8 cellular contexts compared by ENCODE assay signal in genomic region chr20:50724851-50725721, GRCh38. TPM values are rescaled to one million over a fixed set of nuclear protein-coding genes. Genes with fewer than 3 reads are reported as not detected.
DNase-seq lines count a peak whose midpoint lies in the region; ATAC-seq, FAIRE-seq and TF ChIP-seq lines count a peak whose summit lies in the region.
"Had no signal": no experiment of that assay in that cellular context is flagged by ENCODE, and none has a peak within 500 bp of the region (broad histone marks: within the 10 kb centered on the region; RNA-seq: fewer than 3 reads in every experiment).

No MANE protein-coding gene starts in this region.

- peak; percentile 45 for ATAC-seq in HG02798 (IDR thresholded peaks at IDR 0.05; ENCODE audit: poor library complexity, unreplicated experiment)
- no peak for ATAC-seq in GM21786 (IDR thresholded peaks at IDR 0.05; ENCODE audit: unreplicated experiment)
- ATAC-seq: T-cell had no signal

- H3K27me3 Mint-ChIP-seq in activated CD4-positive, alpha-beta T cell treated with anti-CD3 and anti-CD28 coated beads, Interleukin-2, amount 10 ng/mL, durations not matched to agents 24 days and 14 days: no peaks in the 10 kb centered on the region
- H3K27me3 Mint-ChIP-seq: T-cell had no signal

- FAIRE-seq in GM12891 (lab: Jason Lieb, UNC): no peak

- no peak overlapping the region for H3K4me3 ChIP-seq in fibroblast of villous mesenchyme (ENCODE audit: low read depth, low read length)

- no peak overlapping the region for H3K4me3 Mint-ChIP-seq in activated CD4-positive, alpha-beta T cell treated with anti-CD3 and anti-CD28 coated beads, Interleukin-2, amount 10 ng/mL, durations not matched to agents 24 days and 14 days
- H3K4me3 Mint-ChIP-seq: T-cell had no signal

- intact Hi-C loops in activated CD4-positive, alpha-beta T cell treated with anti-CD3 and anti-CD28 coated beads, Interleukin-2, amount 10 ng/mL, durations not matched to agents 24 days and 14 days (cut with micrococcal nuclease): no loop called here

- H3K36me3 Mint-ChIP-seq in activated CD4-positive, alpha-beta T cell treated with anti-CD3 and anti-CD28 coated beads, Interleukin-2, amount 10 ng/mL, durations not matched to agents 24 days and 14 days (ENCODE audit: low read depth): no peaks in the 10 kb centered on the region
- H3K36me3 Mint-ChIP-seq: T-cell had no signal

- DNase-seq in activated CD4-positive, alpha-beta T cell treated with anti-CD3 and anti-CD28 coated beads, Interleukin-2, amount 10 ng/mL, durations not matched to agents 24 days and 14 days: peak; percentile 63
- DNase-seq in fibroblast of villous mesenchyme (ENCODE audit: low read depth) (peak; percentile 96), putamen (ENCODE audit: low spot score) (peak; percentile 88), GM12891 (ENCODE audit: insufficient read length, low spot score) (no peak), NCI-H526 (lab: John Stamatoyannopoulos, UW) (no peak)

- peaks cover 11% of the 10 kb centered on the region for H3K4me1 Mint-ChIP-seq in activated CD4-positive, alpha-beta T cell treated with anti-CD3 and anti-CD28 coated beads, Interleukin-2, amount 10 ng/mL, durations not matched to agents 24 days and 14 days

- no peak for TF ChIP-seq POLR2A in GM12891 (IDR thresholded peaks at IDR 0.05; ENCODE audit: low read depth, low read length)

- TF ChIP-seq CTCF in fibroblast of villous mesenchyme (IDR thresholded peaks at IDR 0.05; ENCODE audit: insufficient read depth, low read depth, low read length): no peak

- no peak overlapping the region for H3K27ac Mint-ChIP-seq in activated CD4-positive, alpha-beta T cell treated with anti-CD3 and anti-CD28 coated beads, Interleukin-2, amount 10 ng/mL, durations not matched to agents 24 days and 14 days
- H3K27ac Mint-ChIP-seq: T-cell had no signal

- no peaks in the 10 kb centered on the region for H3K9me3 Mint-ChIP-seq in activated CD4-positive, alpha-beta T cell treated with anti-CD3 and anti-CD28 coated beads, Interleukin-2, amount 10 ng/mL, durations not matched to agents 24 days and 14 days
- H3K9me3 Mint-ChIP-seq: T-cell had no signal

TF ChIP-seq in GM12891, 5 proteins besides CTCF, POLR2A, EP300 and RAD21:
- TF ChIP-seq SPI1 (IDR thresholded peaks at IDR 0.05; ENCODE audit: low read depth, low read length): no peak
- TF ChIP-seq POU2F2 (IDR thresholded peaks at IDR 0.05; ENCODE audit: low read depth, low read length): no peak
- TF ChIP-seq PAX5 (IDR thresholded peaks at IDR 0.05; ENCODE audit: insufficient read depth, low read length, severe bottlenecking): no peak
- no peak for TF ChIP-seq TAF1 (IDR thresholded peaks at IDR 0.05; ENCODE audit: low read depth, low read length)
- no peak for TF ChIP-seq POLR2AphosphoS5 (IDR thresholded peaks at IDR 0.05; ENCODE audit: low read depth, low read length)

RNA-seq across cellular contexts. Expression of gene PARD6B, which starts 6.3 kb away (rescaled TPM):
- total RNA-seq in activated CD4-positive, alpha-beta T cell treated with anti-CD3 and anti-CD28 coated beads, Interleukin-2, amount 10 ng/mL, durations not matched to agents 24 days and 14 days: 6.0 and 7.0 TPM in 2 replicates
- total RNA-seq in fibroblast of villous mesenchyme: 1.6 and 6.5 TPM in 2 replicates
- polyA plus RNA-seq in GM12891 (2012; ENCODE audit: low read depth, missing spikeins): 0.27 TPM

RNA-seq across cellular contexts. Expression of gene RIPOR3, which starts 33.7 kb away (rescaled TPM):
- total RNA-seq in activated CD4-positive, alpha-beta T cell treated with anti-CD3 and anti-CD28 coated beads, Interleukin-2, amount 10 ng/mL, durations not matched to agents 24 days and 14 days: not detected in 2 replicates
- total RNA-seq in fibroblast of villous mesenchyme: 28.1 and 29.3 TPM in 2 replicates
- 0.14 TPM for polyA plus RNA-seq in GM12891 (2012; ENCODE audit: low read depth, missing spikeins)

Comparison
In these comparisons a context has a peak if more than half of its experiments do, and no peak if none do; other contexts are left out.
1. DNase-seq: peak in activated CD4-positive, alpha-beta T cell treated with anti-CD3 and anti-CD28 coated beads, Interleukin-2, amount 10 ng/mL, durations not matched to agents 24 days and 14 days (single experiment), fibroblast of villous mesenchyme (single experiment) and putamen (single experiment); none in GM12891 (single experiment) and NCI-H526 (0 of 2).
2. RNA of gene RIPOR3, which starts 33.7 kb away (total RNA-seq): 28.1 to 29.3 TPM in fibroblast of villous mesenchyme; not detected in activated CD4-positive, alpha-beta T cell treated with anti-CD3 and anti-CD28 coated beads, Interleukin-2, amount 10 ng/mL, durations not matched to agents 24 days and 14 days; every median in the first group is over 10 times any median in the second.